In the genomic region with DNA sequence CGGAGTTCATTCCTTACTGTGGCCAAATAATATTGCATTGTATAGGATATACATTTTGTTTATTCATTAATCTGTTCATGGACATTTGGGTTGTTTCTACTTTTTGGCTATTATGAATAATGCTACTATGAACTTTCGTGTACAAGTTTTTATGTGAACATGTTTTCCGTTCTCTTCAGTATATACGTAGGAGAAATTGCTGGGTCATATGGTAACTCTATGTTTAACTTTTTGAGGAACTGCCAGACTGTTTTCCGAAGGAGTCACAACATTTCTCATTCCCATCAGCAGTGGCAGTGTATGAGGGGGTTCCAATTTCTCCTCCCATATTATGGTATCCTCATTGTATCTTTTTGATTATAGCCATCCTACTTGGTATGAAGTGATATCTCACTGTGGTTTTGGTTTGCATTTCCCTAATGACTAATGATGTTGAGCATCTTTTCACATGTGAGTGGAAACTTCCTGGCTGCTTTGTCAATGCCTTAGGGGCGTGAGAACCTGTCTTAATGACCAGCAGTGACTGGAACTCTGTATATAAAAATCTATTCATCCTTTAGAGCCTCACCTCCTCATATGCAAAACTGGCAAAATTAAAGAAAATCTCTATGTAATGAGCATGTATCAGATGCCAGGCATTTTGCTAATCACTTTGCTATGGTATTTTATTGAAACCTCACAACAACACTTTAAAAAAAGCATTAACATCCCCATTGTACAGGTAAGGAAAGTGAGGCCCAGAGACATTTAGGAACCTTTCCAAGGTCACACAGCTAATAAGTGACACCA, we compare ENCODE assay signal across 9 cellular contexts. TPM values are rescaled to one million over a fixed set of nuclear protein-coding genes. Genes with fewer than 3 reads are reported as not detected.
DNase-seq lines count a peak whose midpoint lies in the region; ATAC-seq and TF ChIP-seq lines count a peak whose summit lies in the region.
"Had no signal": no experiment of that assay in that cellular context is flagged by ENCODE, and none has a peak within 500 bp of the region (broad histone marks: within the 10 kb centered on the region; RNA-seq: fewer than 3 reads in every experiment).

No MANE protein-coding gene starts in this region.

- H3K4me1 ChIP-seq in ACC112 (ENCODE audit: control insufficient read depth, insufficient read depth, low read length, unreplicated experiment) = peaks cover 28% of the 10 kb centered on the region

- H3K36me3 Mint-ChIP-seq in activated B cell treated with CpG ODN at 0.5 μM for 24 hours (ENCODE audit: low read depth) = no peaks in the 10 kb centered on the region

- H3K27me3 ChIP-seq in ACC112 (ENCODE audit: insufficient read depth, low read length) = peaks cover 9% of the 10 kb centered on the region

- no peaks in the 10 kb centered on the region for H3K9me3 Mint-ChIP-seq in activated B cell treated with CpG ODN at 0.5 μM for 24 hours

- H3K36me3 ChIP-seq in ACC112 (ENCODE audit: insufficient read depth, low read length) = no peaks in the 10 kb centered on the region

- CTCF ChIA-PET in activated B cell treated with CpG ODN at 0.5 μM for 24 hours (lab: Charles Lee) = interaction anchor here (1.5 to 2.9 kb wide), 3 partner anchors 56 to 83 kb away, joined by 6 to 22 read pairs (median 6); no protein-coding TSS in a partner anchor

- no peaks in the 10 kb centered on the region for H3K79me2 ChIP-seq in ACC112 (ENCODE audit: control insufficient read depth, insufficient read depth, low read length, unreplicated experiment)

- no peak overlapping the region for H2AFZ ChIP-seq in ACC112 (ENCODE audit: low read length, unreplicated experiment)

- H3K27ac ChIP-seq in ACC112 (ENCODE audit: low read depth, low read length) = peak overlapping the region; percentile 28; the same call in 1 of the 2 replicates
- H3K27ac ChIP-seq: SK-N-MC had no signal

- ATAC-seq in GM19452 (IDR thresholded peaks at IDR 0.05; ENCODE audit: unreplicated experiment) = peak; percentile 32
- peak; percentile 26 for ATAC-seq in activated B cell treated with CpG ODN at 0.5 μM for 24 hours (ENCODE audit: low read depth)
- ATAC-seq in left colon = no peak

- no peak for TF ChIP-seq CTCF in activated B cell treated with CpG ODN at 0.5 μM for 24 hours (IDR thresholded peaks at IDR 0.05)

- intact Hi-C loops in activated B cell treated with CpG ODN at 0.5 μM for 24 hours (cut with micrococcal nuclease) (loop anchor here (1.0 to 5.0 kb wide), 2 partner anchors 18 to 125 kb away; no protein-coding TSS in a partner anchor), left colon (cut with DNase I, micrococcal nuclease) (no loop called here), posterior cingulate gyrus (cut with DNase I) (no loop called here)

- peak overlapping the region; percentile 94 for H3K27ac Mint-ChIP-seq in activated B cell treated with CpG ODN at 0.5 μM for 24 hours

- POLR2A ChIA-PET in activated B cell treated with CpG ODN at 0.5 μM for 24 hours (lab: Charles Lee) = interaction anchor here (0.9 to 3.2 kb wide), 10 partner anchors 9 to 85 kb away, joined by 3 to 54 read pairs (median 5); partner anchors contain the start of gene TGFBR1

- H3K27me3 Mint-ChIP-seq in activated B cell treated with CpG ODN at 0.5 μM for 24 hours = no peaks in the 10 kb centered on the region

- peaks cover 80% of the 10 kb centered on the region for H3K4me1 Mint-ChIP-seq in activated B cell treated with CpG ODN at 0.5 μM for 24 hours

- H3K4me3 Mint-ChIP-seq in activated B cell treated with CpG ODN at 0.5 μM for 24 hours = peak overlapping the region; percentile 24

- DNase-seq in activated B cell treated with CpG ODN at 0.5 μM for 24 hours = no peak
- DNase-seq in globus pallidus (ENCODE audit: low spot score) = peak; percentile 16
- DNase-seq in left colon = no peak
- no peak for DNase-seq in posterior cingulate gyrus
- DNase-seq in NCI-H2227 (lab: John Stamatoyannopoulos, UW; ENCODE audit: unreplicated experiment) = no peak
- DNase-seq in LoVo (ENCODE audit: low spot score) = no peak

- H3K4me3 ChIP-seq in ACC112 (ENCODE audit: low read depth, low read length) = no peak overlapping the region
- H3K4me3 ChIP-seq: SK-N-MC had no signal

RNA-seq across cellular contexts. Expression of gene TGFBR1, which starts 47.8 kb away (rescaled TPM):
- total RNA-seq in activated B cell treated with CpG ODN at 0.5 μM for 24 hours (53.5 and 65.3 TPM in 2 replicates), left colon (10 to 100 TPM; 25.3 to 36.9 TPM)
